In the genomic region with DNA sequence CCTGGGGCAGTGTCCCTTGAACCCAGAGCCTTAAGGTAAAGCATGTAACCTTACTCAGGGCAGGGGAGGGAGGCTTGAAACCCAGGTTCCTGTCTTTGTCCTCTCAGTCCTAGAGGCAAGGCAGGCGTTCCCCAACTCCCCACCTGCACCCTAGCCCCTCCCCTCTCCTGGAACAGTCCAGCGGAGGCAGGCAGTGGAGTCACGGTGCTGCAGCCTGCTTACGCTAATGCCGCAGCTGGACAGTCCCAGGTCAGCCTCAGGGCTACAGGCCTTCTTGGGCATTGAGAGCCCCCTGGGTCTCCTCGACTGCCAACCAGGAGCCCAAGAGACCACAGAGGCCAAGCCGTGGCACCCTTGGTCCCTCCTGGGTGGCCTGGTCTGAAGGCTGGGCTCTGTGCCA, we compare ENCODE assay signal across 27 cellular contexts. TPM values are rescaled to one million over a fixed set of nuclear protein-coding genes. Genes with fewer than 3 reads are reported as not detected.
DNase-seq lines count a peak whose midpoint lies in the region; ATAC-seq, FAIRE-seq and TF ChIP-seq lines count a peak whose summit lies in the region.
"Had no signal": no experiment of that assay in that cellular context is flagged by ENCODE, and none has a peak within 500 bp of the region (broad histone marks: within the 10 kb centered on the region; RNA-seq: fewer than 3 reads in every experiment).

No MANE protein-coding gene starts in this region.

- ATAC-seq in HepG2: no peak
- no peak for ATAC-seq in right lobe of liver
- no peak for ATAC-seq in T-helper 17 cell
- no peak for ATAC-seq in HG02970 (IDR thresholded peaks at IDR 0.05; ENCODE audit: low FRiP score, unreplicated experiment)
- ATAC-seq: GM23338 had no signal

- TF ChIP-seq CTCF in HepG2 (CRISPR knock-in tag; IDR thresholded peaks at IDR 0.05) (no peak), right lobe of liver (IDR thresholded peaks at IDR 0.05) (no peak), MCF 10A (IDR thresholded peaks at IDR 0.05; ENCODE audit: unreplicated experiment) (no peak)

- H2AK5ac ChIP-seq in neuronal stem cell (ENCODE audit: low read depth, low read length): peak overlapping the region; percentile 95

- no peak overlapping the region for H3K18ac ChIP-seq in neuronal stem cell (ENCODE audit: low read length)

- no peak overlapping the region for H3K4me3 ChIP-seq in HepG2 (replicated peaks in 1 of 3; ENCODE audit: insufficient read depth in 1 of 3, low read depth in 2 of 3, low read length in 3 of 3)
- no peak overlapping the region for H3K4me3 ChIP-seq in right lobe of liver
- H3K4me3 ChIP-seq in neuronal stem cell (ENCODE audit: low read length in 2 of 2): peak overlapping the region in 1 of 2 donors; percentile 39
- H3K4me3 ChIP-seq: A549; BLaER1 treated with 17β-estradiol and CSF1 and Interleukin-3, amounts not matched to agents 10 nM and 100 nM; GM23338 had no signal

- no peaks in the 10 kb centered on the region for H3K36me3 ChIP-seq in HepG2 (replicated peaks in 1 of 2; ENCODE audit: control insufficient read depth in 1 of 2, insufficient read depth in 2 of 2, low read length in 2 of 2)
- no peaks in the 10 kb centered on the region for H3K36me3 ChIP-seq in right lobe of liver
- H3K36me3 ChIP-seq in neuronal stem cell (replicated peaks in 1 of 2; ENCODE audit: control insufficient read depth in 2 of 2, insufficient read depth in 2 of 2, low read length in 2 of 2): no peaks in the 10 kb centered on the region
- H3K36me3 ChIP-seq: BE2C; BLaER1 treated with 17β-estradiol and CSF1 and Interleukin-3, amounts not matched to agents 10 nM and 100 nM had no signal

- DNase-seq in HepG2 (ENCODE audit: low spot score) (no peak), right lobe of liver (no peak), T-helper 17 cell (no peak), neuronal stem cell (ENCODE audit: low spot score) (no peak), H54 (ENCODE audit: insufficient read length, low spot score) (no peak), MCF 10A (ENCODE audit: unreplicated experiment) (no peak)
- DNase-seq: 8988T; ACHN; AML-193; BE2C; Calu3; CD4-positive, alpha-beta memory T cell; COR-L47; DMS53; DMS79 treated with DMSO at 0.1 percent for 48 hours; GF-D8; H7; HCEC 1CT had no signal

- H3K36me3 Mint-ChIP-seq in T-helper 17 cell (ENCODE audit: low read depth) (no peaks in the 10 kb centered on the region), MCF 10A (ENCODE audit: insufficient read depth, unreplicated experiment) (no peaks in the 10 kb centered on the region)
- no peaks in the 10 kb centered on the region for H3K36me3 Mint-ChIP-seq in dendritic cell treated with granulocyte-macrophage colony-stimulating factor and Interleukin-4, amounts not matched to agents 40 ng/mL and 50 ng/mL, for 4 days (ENCODE audit: low read depth)
- H3K36me3 Mint-ChIP-seq: CD4-positive, alpha-beta memory T cell had no signal

- H3K27me3 ChIP-seq in HepG2 (ENCODE audit: control insufficient read depth in 1 of 2, insufficient read depth in 2 of 2, low read length in 2 of 2) (peaks cover 3 to 35% of the 10 kb centered on the region in 2 experiments; a peak in 4 of 5 replicates), right lobe of liver (no peaks in the 10 kb centered on the region), neuronal stem cell (ENCODE audit: control insufficient read depth in 3 of 3, insufficient read depth in 3 of 3, low read depth in 1 of 3, low read length in 3 of 3) (peaks cover 0 to 9% (median 2%) of the 10 kb centered on the region in 3 experiments)
- H3K27me3 ChIP-seq: BE2C had no signal

- no peak overlapping the region for H2AFZ ChIP-seq in HepG2 (ENCODE audit: low read length)
- H2AFZ ChIP-seq in neuronal stem cell (ENCODE audit: low read length): no peak overlapping the region
- H2AFZ ChIP-seq: GM23338 had no signal

- WGBS in HepG2 (ENCODE audit: low lambda C conversion rate): 19% methylated on average over 4 of the region's 7 CpGs
- WGBS in right lobe of liver (ENCODE audit: insufficient coverage, low coverage, low lambda C conversion rate, missing lambda C conversion rate): 100% methylated on average over 1 of the region's 7 CpGs
- no CpG with 5 or more reads among the region's 7 CpGs for WGBS in neuronal stem cell (ENCODE audit: extremely low coverage in 2 of 2, insufficient read length in 2 of 2, insufficient replicate concordance in 1 of 2), 2 donors

- no peaks in the 10 kb centered on the region for H3K9me3 ChIP-seq in HepG2 (ENCODE audit: low read length)
- no peaks in the 10 kb centered on the region for H3K9me3 ChIP-seq in right lobe of liver
- H3K9me3 ChIP-seq in T-helper 17 cell (ENCODE audit: control insufficient read depth, low read length, poor library complexity, severe bottlenecking): no peaks in the 10 kb centered on the region
- no peaks in the 10 kb centered on the region for H3K9me3 ChIP-seq in neuronal stem cell (replicated peaks in 1 of 2; ENCODE audit: control insufficient read depth in 2 of 2, insufficient read depth in 1 of 2, low read depth in 1 of 2, low read length in 2 of 2)
- H3K9me3 ChIP-seq: A549; BE2C; BLaER1 treated with 17β-estradiol and CSF1 and Interleukin-3, amounts not matched to agents 10 nM and 100 nM had no signal

- H2BK5ac ChIP-seq in neuronal stem cell (ENCODE audit: low read length): no peak overlapping the region

- peak overlapping the region; percentile 78 for H3K27ac Mint-ChIP-seq in T-helper 17 cell
- peak overlapping the region; percentile 43 for H3K27ac Mint-ChIP-seq in dendritic cell treated with granulocyte-macrophage colony-stimulating factor and Interleukin-4, amounts not matched to agents 40 ng/mL and 50 ng/mL, for 4 days
- no peak overlapping the region for H3K27ac Mint-ChIP-seq in MCF 10A (ENCODE audit: low read depth, unreplicated experiment)
- H3K27ac Mint-ChIP-seq: GM23338 had no signal

- H3K27ac ChIP-seq in HepG2 (ENCODE audit: extremely low read length, insufficient read depth, low read length) (no peak overlapping the region), right lobe of liver (no peak overlapping the region), neuronal stem cell (replicated peaks; ENCODE audit: low read length) (no peak overlapping the region)
- H3K27ac ChIP-seq: A549 had no signal

- BruUV-seq in HepG2 (replicated peaks; lab: Mats Ljungman, UMichigan) (no TSS peak), MCF 10A (replicated peaks; lab: Mats Ljungman, UMichigan) (no TSS peak)

- H3K9ac ChIP-seq in HepG2 (ENCODE audit: insufficient read depth, low read depth, low read length): no peak overlapping the region
- no peak overlapping the region for H3K9ac ChIP-seq in neuronal stem cell (ENCODE audit: low read depth, low read length, poor library complexity)

- no peak overlapping the region for H2BK12ac ChIP-seq in neuronal stem cell (ENCODE audit: low read length)

- intact Hi-C loops in HepG2 (cut with micrococcal nuclease; ENCODE audit: unreplicated experiment): loop anchor here (5.0 to 10.0 kb wide), 2 partner anchors 73 to 255 kb away; a partner anchor contains a TSS
- intact Hi-C loops in right lobe of liver (cut with DNase I): loop anchor here (2.0 to 5.0 kb wide), 2 partner anchors 79 to 82 kb away; no protein-coding TSS in a partner anchor
- intact Hi-C loops in dendritic cell treated with granulocyte-macrophage colony-stimulating factor and Interleukin-4, amounts not matched to agents 40 ng/mL and 50 ng/mL, for 4 days (cut with micrococcal nuclease): loop anchor here (5.0 kb wide), 1 partner anchor 33 kb away; no protein-coding TSS in a partner anchor
- intact Hi-C loops in MCF 10A (cut with micrococcal nuclease): no loop called here

- H3K4me2 ChIP-seq in HepG2 (ENCODE audit: low read depth, low read length): no peak overlapping the region
- no peak overlapping the region for H3K4me2 ChIP-seq in neuronal stem cell (ENCODE audit: insufficient read depth, low read length, poor library complexity, severe bottlenecking)
- H3K4me2 ChIP-seq: A549, GM23338 had no signal

- peaks cover 35% of the 10 kb centered on the region for H3K4me1 ChIP-seq in HepG2 (ENCODE audit: insufficient read depth, low read length)
- H3K4me1 ChIP-seq in right lobe of liver: peaks cover 0 to 14% (median 3%) of the 10 kb centered on the region in 4 donors
- H3K4me1 ChIP-seq in neuronal stem cell (ENCODE audit: control insufficient read depth in 2 of 2, insufficient read depth in 1 of 2, low read depth in 1 of 2, low read length in 2 of 2): peaks cover 7 to 11% of the 10 kb centered on the region in 2 donors

- POLR2A ChIA-PET in HepG2 (lab: Yijun Ruan, JAX) (no interaction called here), MCF 10A (lab: Yijun Ruan, JAX) (no interaction called here)

- in situ Hi-C loops in HepG2 (cut with HindIII; ENCODE audit: extremely low pct_ligation_motif_present, low pct_unique_long_range_greater_than_20kb): loop anchor here (5.0 kb wide), 1 partner anchor 82 kb away; no protein-coding TSS in a partner anchor

- H3K4ac ChIP-seq in neuronal stem cell (ENCODE audit: low read length): no peak overlapping the region

- no peak overlapping the region for H2BK120ac ChIP-seq in neuronal stem cell (ENCODE audit: low read depth, low read length)

- no peak for TF ChIP-seq RAD21 in HepG2 (CRISPR knock-in tag; IDR thresholded peaks at IDR 0.05)

- H3K79me1 ChIP-seq in neuronal stem cell (ENCODE audit: low read depth, low read length): no peaks in the 10 kb centered on the region

- no peak overlapping the region for H4K8ac ChIP-seq in neuronal stem cell (ENCODE audit: low read depth, low read length)

- peak overlapping the region; percentile 20 for H2BK15ac ChIP-seq in neuronal stem cell (ENCODE audit: low read length)

- H4K20me1 ChIP-seq in HepG2 (ENCODE audit: insufficient read depth, low read length): no peaks in the 10 kb centered on the region
- H4K20me1 ChIP-seq: BLaER1 treated with 17β-estradiol and CSF1 and Interleukin-3, amounts not matched to agents 10 nM and 100 nM had no signal

- CTCF ChIA-PET in HepG2 (lab: Yijun Ruan, JAX; ENCODE audit: low intra/inter-chr PET ratio, low total read pairs) (no interaction called here), MCF 10A (lab: Yijun Ruan, JAX) (interaction anchor here (1.1 to 9.3 kb wide), 3 partner anchors 82 to 157 kb away, joined by 3 to 283 read pairs (median 10); no protein-coding TSS in a partner anchor)

- H3K27me3 Mint-ChIP-seq in T-helper 17 cell: no peaks in the 10 kb centered on the region
- H3K27me3 Mint-ChIP-seq in dendritic cell treated with granulocyte-macrophage colony-stimulating factor and Interleukin-4, amounts not matched to agents 40 ng/mL and 50 ng/mL, for 4 days: peaks cover 6% of the 10 kb centered on the region
- no peaks in the 10 kb centered on the region for H3K27me3 Mint-ChIP-seq in MCF 10A (ENCODE audit: insufficient read depth, unreplicated experiment)
- H3K27me3 Mint-ChIP-seq: CD4-positive, alpha-beta memory T cell had no signal

- H3K4me3 Mint-ChIP-seq in T-helper 17 cell: no peak overlapping the region
- no peak overlapping the region for H3K4me3 Mint-ChIP-seq in dendritic cell treated with granulocyte-macrophage colony-stimulating factor and Interleukin-4, amounts not matched to agents 40 ng/mL and 50 ng/mL, for 4 days
- H3K4me3 Mint-ChIP-seq in MCF 10A (ENCODE audit: unreplicated experiment): no peak overlapping the region
- H3K4me3 Mint-ChIP-seq: GM23338 had no signal

- H4K91ac ChIP-seq in neuronal stem cell (ENCODE audit: low read depth, low read length, poor library complexity): no peak overlapping the region

- peak overlapping the region; percentile 39 for H3K23ac ChIP-seq in neuronal stem cell (ENCODE audit: low read depth, low read length, poor library complexity)

- no peaks in the 10 kb centered on the region for H3K9me3 Mint-ChIP-seq in dendritic cell treated with granulocyte-macrophage colony-stimulating factor and Interleukin-4, amounts not matched to agents 40 ng/mL and 50 ng/mL, for 4 days
- H3K9me3 Mint-ChIP-seq in MCF 10A (ENCODE audit: unreplicated experiment): no peaks in the 10 kb centered on the region
- H3K9me3 Mint-ChIP-seq: GM23338 had no signal

- TF ChIP-seq POLR2A in HepG2 (IDR thresholded peaks at IDR 0.05; ENCODE audit: insufficient read depth in 1 of 2, low read depth in 2 of 2, low read length in 2 of 2) (no peak), right lobe of liver (IDR thresholded peaks at IDR 0.05) (no peak), H54 (IDR thresholded peaks at IDR 0.05; ENCODE audit: low read depth, low read length) (no peak)

- H3K4me1 Mint-ChIP-seq in T-helper 17 cell (peaks cover 35% of the 10 kb centered on the region), MCF 10A (ENCODE audit: insufficient read depth, unreplicated experiment) (no peaks in the 10 kb centered on the region)
- peaks cover 62% of the 10 kb centered on the region for H3K4me1 Mint-ChIP-seq in dendritic cell treated with granulocyte-macrophage colony-stimulating factor and Interleukin-4, amounts not matched to agents 40 ng/mL and 50 ng/mL, for 4 days (ENCODE audit: low read depth)

- no peak overlapping the region for H3K14ac ChIP-seq in neuronal stem cell (ENCODE audit: low read length)

- TF ChIP-seq EP300 in HepG2 (IDR thresholded peaks at IDR 0.05; ENCODE audit: low read depth in 2 of 2, low read length in 2 of 2) (no peak), HepG2 (CRISPR knock-in tag; IDR thresholded peaks at IDR 0.05; ENCODE audit: borderline replicate concordance) (no peak)

- FAIRE-seq in HepG2 (lab: Jason Lieb, UNC) (no peak), H54 (lab: Jason Lieb, UNC) (no peak)
- FAIRE-seq: A549, GM12891, GM18507 had no signal

- no peaks in the 10 kb centered on the region for H3K79me2 ChIP-seq in HepG2 (ENCODE audit: insufficient read depth, low read length)

RNA-seq across cellular contexts. Expression of a gene that starts 6.8 kb away (rescaled TPM):
- total RNA-seq in HepG2 (2016; rRNA removed; fragmentation: Illumina TruSeq; extraction: Trizol): not detected in 2 replicates
- not detected in 2 replicates for total RNA-seq in HepG2 (2016; cell fraction: cytosol; rRNA removed; fragmentation: Illumina TruSeq; extraction: Trizol; ENCODE audit: low read depth)
- not detected in 2 replicates for total RNA-seq in HepG2 (2016; cell fraction: insoluble cytoplasmic fraction; rRNA removed; fragmentation: Illumina TruSeq; extraction: Trizol)
- not detected in 2 replicates for total RNA-seq in HepG2 (2016; cell fraction: membrane; rRNA removed; fragmentation: Illumina TruSeq; extraction: Trizol)
- total RNA-seq in HepG2 (2016; cell fraction: nucleus; rRNA removed; fragmentation: Illumina TruSeq; extraction: Trizol): not detected in 2 replicates
- 0.39 TPM in 1 of 2 replicates, not detected in the other for polyA plus RNA-seq in HepG2 (2011; rRNA removed)
- 0.09 and 0.14 TPM in 2 replicates for polyA plus RNA-seq in HepG2 (2011; cell fraction: cytosol; rRNA removed)
- polyA plus RNA-seq in HepG2 (2011; cell fraction: nucleus; rRNA removed): 0.14 and 0.23 TPM in 2 replicates
- polyA plus RNA-seq in HepG2 (2012): 0.11 and 0.19 TPM in 2 replicates
- not detected in 2 replicates for polyA plus RNA-seq in HepG2 (2016; cell fraction: cytosol; fragmentation: Illumina TruSeq; extraction: Trizol; ENCODE audit: low read depth)
- not detected in 2 replicates for polyA plus RNA-seq in HepG2 (2016; cell fraction: insoluble cytoplasmic fraction; fragmentation: Illumina TruSeq; extraction: Trizol; ENCODE audit: low read depth)
- polyA plus RNA-seq in HepG2 (2016; cell fraction: membrane; fragmentation: Illumina TruSeq; extraction: Trizol; ENCODE audit: low read depth): not detected in 2 replicates
- polyA plus RNA-seq in HepG2 (2016; cell fraction: nucleus; fragmentation: Illumina TruSeq; extraction: Trizol; ENCODE audit: insufficient read depth, low read depth): not detected in 2 replicates
- polyA minus RNA-seq in HepG2 (2011; rRNA and poly(A)+ RNA removed; ENCODE audit: low replicate concordance): not detected in 2 replicates
- polyA minus RNA-seq in HepG2 (2011; cell fraction: cytosol; rRNA and poly(A)+ RNA removed): not detected in 2 replicates
- not detected in 2 replicates for polyA minus RNA-seq in HepG2 (2011; cell fraction: nucleus; rRNA and poly(A)+ RNA removed)
- 10 to 100 TPM in 1 of 6 experiments, 1 to 10 TPM in 5; 4.8 to 16.6 (median 6.6) TPM for total RNA-seq in right lobe of liver
- total RNA-seq in T-helper 17 cell: 1 to 10 TPM; 2.4 to 9.6 TPM
- polyA plus RNA-seq in neuronal stem cell (2013, experiment 1 of 2): 0.10 TPM
- 0.04 TPM for polyA plus RNA-seq in neuronal stem cell (2013, experiment 2 of 2)
- not detected in 2 replicates for total RNA-seq in MCF 10A (2022)
- total RNA-seq: Daoy, G401 had no signal
- polyA plus RNA-seq: A549 had no signal

RNA-seq across cellular contexts. Expression of a gene that starts 27.7 kb away (rescaled TPM):
- total RNA-seq in HepG2 (2016; rRNA removed; fragmentation: Illumina TruSeq; extraction: Trizol): 44.8 and 85.6 TPM in 2 replicates
- total RNA-seq in HepG2 (2016; cell fraction: cytosol; rRNA removed; fragmentation: Illumina TruSeq; extraction: Trizol; ENCODE audit: low read depth): 30.8 and 32.3 TPM in 2 replicates
- 41.2 and 86.3 TPM in 2 replicates for total RNA-seq in HepG2 (2016; cell fraction: insoluble cytoplasmic fraction; rRNA removed; fragmentation: Illumina TruSeq; extraction: Trizol)
- 50.5 and 55.5 TPM in 2 replicates for total RNA-seq in HepG2 (2016; cell fraction: membrane; rRNA removed; fragmentation: Illumina TruSeq; extraction: Trizol)
- 73.7 and 80.6 TPM in 2 replicates for total RNA-seq in HepG2 (2016; cell fraction: nucleus; rRNA removed; fragmentation: Illumina TruSeq; extraction: Trizol)
- polyA plus RNA-seq in HepG2 (2011; rRNA removed): 300 and 407 TPM in 2 replicates
- 276 and 424 TPM in 2 replicates for polyA plus RNA-seq in HepG2 (2011; cell fraction: cytosol; rRNA removed)
- 354 and 357 TPM in 2 replicates for polyA plus RNA-seq in HepG2 (2011; cell fraction: nucleus; rRNA removed)
- 111 and 131 TPM in 2 replicates for polyA plus RNA-seq in HepG2 (2012)
- polyA plus RNA-seq in HepG2 (2016; cell fraction: cytosol; fragmentation: Illumina TruSeq; extraction: Trizol; ENCODE audit: low read depth): 29.5 and 34.4 TPM in 2 replicates
- 42.9 and 43.8 TPM in 2 replicates for polyA plus RNA-seq in HepG2 (2016; cell fraction: insoluble cytoplasmic fraction; fragmentation: Illumina TruSeq; extraction: Trizol; ENCODE audit: low read depth)
- 36.0 and 48.1 TPM in 2 replicates for polyA plus RNA-seq in HepG2 (2016; cell fraction: membrane; fragmentation: Illumina TruSeq; extraction: Trizol; ENCODE audit: low read depth)
- 131 and 142 TPM in 2 replicates for polyA plus RNA-seq in HepG2 (2016; cell fraction: nucleus; fragmentation: Illumina TruSeq; extraction: Trizol; ENCODE audit: insufficient read depth, low read depth)
- polyA minus RNA-seq in HepG2 (2011; rRNA and poly(A)+ RNA removed; ENCODE audit: low replicate concordance): 39.8 and 712 TPM in 2 replicates
- polyA minus RNA-seq in HepG2 (2011; cell fraction: cytosol; rRNA and poly(A)+ RNA removed): 209 and 211 TPM in 2 replicates
- 108 and 116 TPM in 2 replicates for polyA minus RNA-seq in HepG2 (2011; cell fraction: nucleus; rRNA and poly(A)+ RNA removed)
- total RNA-seq in right lobe of liver: 100 to 1,000 TPM; 120 to 215 (median 131) TPM
- under 1 TPM in 1 of 2 donors, not detected in 1; 0.18 TPM for total RNA-seq in T-helper 17 cell
- 39.2 TPM for polyA plus RNA-seq in neuronal stem cell (2013, experiment 1 of 2)
- 37.9 TPM for polyA plus RNA-seq in neuronal stem cell (2013, experiment 2 of 2)
- total RNA-seq in MCF 10A (2022): 17.7 and 20.6 TPM in 2 replicates
- total RNA-seq: CD4-positive, alpha-beta memory T cell had no signal
- polyA plus RNA-seq: CD4-positive, alpha-beta memory T cell had no signal

Comparison
In these comparisons a context has a peak if more than half of its experiments do, and no peak if none do; other contexts are left out.
1. RNA of a gene that starts 27.7 kb away (total RNA-seq): 120 to 215 TPM in right lobe of liver, 30.8 to 86.3 TPM in HepG2 and 17.7 to 20.6 TPM in MCF 10A; 0.18 TPM in T-helper 17 cell; every median in the first group is over 10 times any median in the second.